ENCODE assay signal across 29 cellular contexts in genomic region chr17:80849119-80849518, GRCh38.
DNase-seq lines count a peak whose midpoint lies in the region; ATAC-seq and TF ChIP-seq lines count a peak whose summit lies in the region.
"Had no signal": no experiment of that assay in that cellular context is flagged by ENCODE, and none has a peak within 500 bp of the region (broad histone marks: within the 10 kb centered on the region; RNA-seq: fewer than 3 reads in every experiment).

No MANE protein-coding gene starts in this region.

- no peaks in the 10 kb centered on the region for H3K27me3 Mint-ChIP-seq in activated CD4-positive, alpha-beta T cell treated with anti-CD3 and anti-CD28 coated beads, Interleukin-2, amount 10 ng/mL, durations not matched to agents 7 days and 5 days
- no peaks in the 10 kb centered on the region for H3K27me3 Mint-ChIP-seq in natural killer cell treated with Interleukin-12 subunit alpha and Interleukin-12 subunit beta and Interleukin-15 and Interleukin-18, amount 100 ng/mL, for 72 hours
- H3K27me3 Mint-ChIP-seq: B cell had no signal

- CTCF ChIA-PET in activated CD4-positive, alpha-beta T cell treated with anti-CD3 and anti-CD28 coated beads, Interleukin-2, amount 10 ng/mL, durations not matched to agents 7 days and 5 days (lab: Charles Lee): interaction anchor here (1.3 to 1.6 kb wide), 3 partner anchors 10 to 15 kb away, joined by 3 to 4 read pairs (median 3); no protein-coding TSS in a partner anchor

- POLR2A ChIA-PET in activated CD4-positive, alpha-beta T cell treated with anti-CD3 and anti-CD28 coated beads, Interleukin-2, amount 10 ng/mL, durations not matched to agents 7 days and 5 days (lab: Charles Lee): no interaction called here

- no peak for DNase-seq in activated CD4-positive, alpha-beta T cell treated with anti-CD3 and anti-CD28 coated beads, Interleukin-2, amount 10 ng/mL, durations not matched to agents 7 days and 5 days
- no peak for DNase-seq in activated CD4-positive, alpha-beta T cell treated with anti-CD3 and anti-CD28 coated beads for 48 hours
- DNase-seq in Peyer's patch (peak in 2 of 3 donors; percentile 8 to 9), Ammon's horn (ENCODE audit: low spot score) (no peak)
- DNase-seq in activated naive CD4-positive, alpha-beta T cell treated with anti-CD3 and anti-CD28 coated beads, Interleukin-2, amount 50 U/mL, for 72 hours (ENCODE audit: low spot score in 2 of 2): no peak
- no peak for DNase-seq in natural killer cell treated with Interleukin-12 subunit alpha and Interleukin-12 subunit beta and Interleukin-15 and Interleukin-18, amount 100 ng/mL, for 72 hours (ENCODE audit: low spot score)
- DNase-seq: amygdala; COR-L47; DMS79; effector CD8-positive, alpha-beta T cell; erythroblast; foreskin fibroblast; GF-D8; heart right ventricle; KG1; left colon; NCI-H2171; NCI-H524; NK-92 treated with Interleukin-12 subunit alpha and Interleukin-12 subunit beta, amount 100 ng/mL, for 24 hours; nucleus accumbens; SJCRH30; stimulated activated CD8-positive, alpha-beta memory T cell treated with anti-CD3 and anti-CD28 coated beads, Interleukin-4, amount 100 ng/mL, for 48 hours had no signal

- no peaks in the 10 kb centered on the region for H3K27me3 ChIP-seq in Peyer's patch
- H3K27me3 ChIP-seq: breast epithelium, heart right ventricle, SJCRH30, upper lobe of left lung had no signal

- no peaks in the 10 kb centered on the region for H3K9me3 ChIP-seq in Peyer's patch
- H3K9me3 ChIP-seq: A549, breast epithelium, heart right ventricle, psoas muscle, SJCRH30, upper lobe of left lung had no signal

- H3K27ac Mint-ChIP-seq in activated CD4-positive, alpha-beta T cell treated with anti-CD3 and anti-CD28 coated beads, Interleukin-2, amount 10 ng/mL, durations not matched to agents 7 days and 5 days: peak overlapping the region; percentile 94
- H3K27ac Mint-ChIP-seq in activated naive CD4-positive, alpha-beta T cell treated with anti-CD3 and anti-CD28 coated beads, Interleukin-2, amount 50 U/mL, for 72 hours: peak overlapping the region; percentile 68 to 87
- peak overlapping the region; percentile 78 to 81 for H3K27ac Mint-ChIP-seq in natural killer cell treated with Interleukin-12 subunit alpha and Interleukin-12 subunit beta and Interleukin-15 and Interleukin-18, amount 100 ng/mL, for 72 hours
- H3K27ac Mint-ChIP-seq: B cell had no signal

- H3K4me3 ChIP-seq in Peyer's patch: no peak overlapping the region
- H3K4me3 ChIP-seq: A549, breast epithelium, heart right ventricle, psoas muscle, SJCRH30, upper lobe of left lung had no signal

- peaks cover 70% of the 10 kb centered on the region for H3K36me3 Mint-ChIP-seq in activated CD4-positive, alpha-beta T cell treated with anti-CD3 and anti-CD28 coated beads, Interleukin-2, amount 10 ng/mL, durations not matched to agents 7 days and 5 days (ENCODE audit: low read depth)
- H3K36me3 Mint-ChIP-seq in activated naive CD4-positive, alpha-beta T cell treated with anti-CD3 and anti-CD28 coated beads, Interleukin-2, amount 50 U/mL, for 72 hours: peaks cover 25 to 36% of the 10 kb centered on the region in 2 donors
- no peaks in the 10 kb centered on the region for H3K36me3 Mint-ChIP-seq in natural killer cell treated with Interleukin-12 subunit alpha and Interleukin-12 subunit beta and Interleukin-15 and Interleukin-18, amount 100 ng/mL, for 72 hours

- no peak for ATAC-seq in activated naive CD4-positive, alpha-beta T cell treated with anti-CD3 and anti-CD28 coated beads, Interleukin-2, amount 50 U/mL, for 72 hours
- no peak for ATAC-seq in natural killer cell treated with Interleukin-12 subunit alpha and Interleukin-12 subunit beta and Interleukin-15 and Interleukin-18, amount 100 ng/mL, for 72 hours
- no peak for ATAC-seq in HG02571 (IDR thresholded peaks at IDR 0.05; ENCODE audit: unreplicated experiment)
- no peak for ATAC-seq in HG02852 (IDR thresholded peaks at IDR 0.05; ENCODE audit: unreplicated experiment)
- ATAC-seq: A549, heart right ventricle, left colon, psoas muscle had no signal

- no peak for TF ChIP-seq POLR2A in Peyer's patch (IDR thresholded peaks at IDR 0.05)

- no peaks in the 10 kb centered on the region for H3K9me3 Mint-ChIP-seq in activated CD4-positive, alpha-beta T cell treated with anti-CD3 and anti-CD28 coated beads, Interleukin-2, amount 10 ng/mL, durations not matched to agents 7 days and 5 days
- H3K9me3 Mint-ChIP-seq in activated naive CD4-positive, alpha-beta T cell treated with anti-CD3 and anti-CD28 coated beads, Interleukin-2, amount 50 U/mL, for 72 hours: no peaks in the 10 kb centered on the region
- no peaks in the 10 kb centered on the region for H3K9me3 Mint-ChIP-seq in natural killer cell treated with Interleukin-12 subunit alpha and Interleukin-12 subunit beta and Interleukin-15 and Interleukin-18, amount 100 ng/mL, for 72 hours

- H3K4me1 Mint-ChIP-seq in activated CD4-positive, alpha-beta T cell treated with anti-CD3 and anti-CD28 coated beads, Interleukin-2, amount 10 ng/mL, durations not matched to agents 7 days and 5 days: peaks cover 89% of the 10 kb centered on the region
- H3K4me1 Mint-ChIP-seq in natural killer cell treated with Interleukin-12 subunit alpha and Interleukin-12 subunit beta and Interleukin-15 and Interleukin-18, amount 100 ng/mL, for 72 hours (ENCODE audit: low read depth in 2 of 2): peaks cover 31 to 33% of the 10 kb centered on the region in 2 donors

- H3K4me1 ChIP-seq in Peyer's patch: peaks cover 0 to 10% (median 6%) of the 10 kb centered on the region in 4 donors
- H3K4me1 ChIP-seq: breast epithelium, SJCRH30 had no signal

- H3K4me3 Mint-ChIP-seq in activated CD4-positive, alpha-beta T cell treated with anti-CD3 and anti-CD28 coated beads, Interleukin-2, amount 10 ng/mL, durations not matched to agents 7 days and 5 days: no peak overlapping the region
- H3K4me3 Mint-ChIP-seq in natural killer cell treated with Interleukin-12 subunit alpha and Interleukin-12 subunit beta and Interleukin-15 and Interleukin-18, amount 100 ng/mL, for 72 hours: no peak overlapping the region
- H3K4me3 Mint-ChIP-seq: B cell had no signal

- no peaks in the 10 kb centered on the region for H3K36me3 ChIP-seq in Peyer's patch
- H3K36me3 ChIP-seq: breast epithelium had no signal

- TF ChIP-seq CTCF in Peyer's patch (IDR thresholded peaks at IDR 0.05): no peak

- H3K27ac ChIP-seq in Peyer's patch: no peak overlapping the region
- H3K27ac ChIP-seq: A549, breast epithelium, heart right ventricle, psoas muscle, SJCRH30, upper lobe of left lung had no signal

Comparison
In these comparisons a context has a peak if more than half of its experiments do, and no peak if none do; other contexts are left out.
1. DNase-seq: peak in Peyer's patch (2 of 3); none in activated CD4-positive, alpha-beta T cell treated with anti-CD3 and anti-CD28 coated beads, Interleukin-2, amount 10 ng/mL, durations not matched to agents 7 days and 5 days (single experiment), activated CD4-positive, alpha-beta T cell treated with anti-CD3 and anti-CD28 coated beads for 48 hours (single experiment), activated naive CD4-positive, alpha-beta T cell treated with anti-CD3 and anti-CD28 coated beads, Interleukin-2, amount 50 U/mL, for 72 hours (0 of 2), natural killer cell treated with Interleukin-12 subunit alpha and Interleukin-12 subunit beta and Interleukin-15 and Interleukin-18, amount 100 ng/mL, for 72 hours (single experiment) and Ammon's horn (single experiment).
2. Peak in every context shown above with its lines, with median percentiles within 50 percentile points of each other: H3K27ac Mint-ChIP-seq.